1 cellular context compared by ENCODE assay signal in the genomic region with DNA sequence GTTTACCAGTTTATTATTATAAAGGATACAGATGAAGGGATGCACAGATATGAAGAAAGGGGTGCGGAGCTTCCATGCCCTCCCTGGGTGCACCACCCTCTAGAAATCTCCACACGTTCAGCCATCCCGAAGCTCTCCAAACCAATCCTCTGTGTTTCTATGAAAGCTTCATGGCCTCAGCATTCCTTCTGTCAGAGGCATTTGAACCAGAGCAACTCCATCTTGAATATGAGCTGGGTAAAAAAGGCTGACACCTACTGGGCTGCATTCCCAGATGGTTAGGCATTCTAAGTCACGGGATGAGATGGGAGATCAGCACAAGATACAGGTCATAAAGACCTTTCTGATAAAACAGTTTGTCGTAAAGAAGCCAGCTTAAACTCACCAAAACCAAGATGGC.
TF ChIP-seq lines count a peak whose summit lies in the region.

No MANE protein-coding gene starts in this region.

TF ChIP-seq in K562, 482 proteins besides CTCF, POLR2A, EP300 and RAD21 (continued from another document):
- TF ChIP-seq, protein P1, sequence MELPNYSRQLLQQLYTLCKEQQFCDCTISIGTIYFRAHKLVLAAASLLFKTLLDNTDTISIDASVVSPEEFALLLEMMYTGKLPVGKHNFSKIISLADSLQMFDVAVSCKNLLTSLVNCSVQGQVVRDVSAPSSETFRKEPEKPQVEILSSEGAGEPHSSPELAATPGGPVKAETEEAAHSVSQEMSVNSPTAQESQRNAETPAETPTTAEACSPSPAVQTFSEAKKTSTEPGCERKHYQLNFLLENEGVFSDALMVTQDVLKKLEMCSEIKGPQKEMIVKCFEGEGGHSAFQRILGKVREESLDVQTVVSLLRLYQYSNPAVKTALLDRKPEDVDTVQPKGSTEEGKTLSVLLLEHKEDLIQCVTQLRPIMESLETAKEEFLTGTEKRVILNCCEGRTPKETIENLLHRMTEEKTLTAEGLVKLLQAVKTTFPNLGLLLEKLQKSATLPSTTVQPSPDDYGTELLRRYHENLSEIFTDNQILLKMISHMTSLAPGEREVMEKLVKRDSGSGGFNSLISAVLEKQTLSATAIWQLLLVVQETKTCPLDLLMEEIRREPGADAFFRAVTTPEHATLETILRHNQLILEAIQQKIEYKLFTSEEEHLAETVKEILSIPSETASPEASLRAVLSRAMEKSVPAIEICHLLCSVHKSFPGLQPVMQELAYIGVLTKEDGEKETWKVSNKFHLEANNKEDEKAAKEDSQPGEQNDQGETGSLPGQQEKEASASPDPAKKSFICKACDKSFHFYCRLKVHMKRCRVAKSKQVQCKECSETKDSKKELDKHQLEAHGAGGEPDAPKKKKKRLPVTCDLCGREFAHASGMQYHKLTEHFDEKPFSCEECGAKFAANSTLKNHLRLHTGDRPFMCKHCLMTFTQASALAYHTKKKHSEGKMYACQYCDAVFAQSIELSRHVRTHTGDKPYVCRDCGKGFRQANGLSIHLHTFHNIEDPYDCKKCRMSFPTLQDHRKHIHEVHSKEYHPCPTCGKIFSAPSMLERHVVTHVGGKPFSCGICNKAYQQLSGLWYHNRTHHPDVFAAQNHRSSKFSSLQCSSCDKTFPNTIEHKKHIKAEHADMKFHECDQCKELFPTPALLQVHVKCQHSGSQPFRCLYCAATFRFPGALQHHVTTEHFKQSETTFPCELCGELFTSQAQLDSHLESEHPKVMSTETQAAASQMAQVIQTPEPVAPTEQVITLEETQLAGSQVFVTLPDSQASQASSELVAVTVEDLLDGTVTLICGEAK (IDR thresholded peaks at IDR 0.05), result no peak
- TF ChIP-seq, protein P1 (CRISPR knock-in tag; IDR thresholded peaks at IDR 0.05), result no peak
- TF ChIP-seq ESRRB (CRISPR knock-in tag; IDR thresholded peaks at IDR 0.05; ENCODE audit: borderline replicate concordance) (no peak), PHB2 (IDR thresholded peaks at IDR 0.05; ENCODE audit: low read depth) (no peak), GATA2 (CRISPR knock-in tag; IDR thresholded peaks at IDR 0.05) (no peak), SRF (CRISPR knock-in tag; IDR thresholded peaks at IDR 0.05) (no peak), MAFG (tag; conservative IDR thresholded peaks at IDR 0.05) (0 out of 2 replicates have a peak, but pooled peaks have one; percentile 40), MYC (IDR thresholded peaks at IDR 0.05; ENCODE audit: low read depth, low read length) (no peak), MYC (CRISPR knock-in tag; IDR thresholded peaks at IDR 0.05; ENCODE audit: borderline replicate concordance, low read depth) (peak; percentile 74; the same call in 1 of the 2 replicates), ZEB2 (IDR thresholded peaks at IDR 0.05) (no peak), SNRNP70 (optimal IDR thresholded peaks at IDR 0.05; ENCODE audit: low read depth, low read length) (no peak), ZC3H11A (IDR thresholded peaks at IDR 0.05; ENCODE audit: low read depth, low read length) (no peak), PHB (CRISPR knock-in tag; IDR thresholded peaks at IDR 0.05) (no peak), MYNN (IDR thresholded peaks at IDR 0.05) (no peak), MYNN (CRISPR knock-in tag; IDR thresholded peaks at IDR 0.05) (no peak), U2AF2 (optimal IDR thresholded peaks at IDR 0.05; ENCODE audit: low read depth, low read length) (no peak), CXXC5 (CRISPR knock-in tag; IDR thresholded peaks at IDR 0.05) (peak; percentile 88), POLR2AphosphoS2 (IDR thresholded peaks at IDR 0.05; ENCODE audit: low read length) (no peak), TCFL5 (CRISPR knock-in tag; conservative IDR thresholded peaks at IDR 0.05) (peak; percentile 80), ZNF77 (CRISPR knock-in tag; IDR thresholded peaks at IDR 0.05) (no peak), MTA3 (IDR thresholded peaks at IDR 0.05; ENCODE audit: borderline replicate concordance) (no peak), ZSCAN32 (CRISPR knock-in tag; IDR thresholded peaks at IDR 0.05) (no peak), TCF7 (IDR thresholded peaks at IDR 0.05; ENCODE audit: borderline replicate concordance) (no peak)
- TF ChIP-seq, protein P2, sequence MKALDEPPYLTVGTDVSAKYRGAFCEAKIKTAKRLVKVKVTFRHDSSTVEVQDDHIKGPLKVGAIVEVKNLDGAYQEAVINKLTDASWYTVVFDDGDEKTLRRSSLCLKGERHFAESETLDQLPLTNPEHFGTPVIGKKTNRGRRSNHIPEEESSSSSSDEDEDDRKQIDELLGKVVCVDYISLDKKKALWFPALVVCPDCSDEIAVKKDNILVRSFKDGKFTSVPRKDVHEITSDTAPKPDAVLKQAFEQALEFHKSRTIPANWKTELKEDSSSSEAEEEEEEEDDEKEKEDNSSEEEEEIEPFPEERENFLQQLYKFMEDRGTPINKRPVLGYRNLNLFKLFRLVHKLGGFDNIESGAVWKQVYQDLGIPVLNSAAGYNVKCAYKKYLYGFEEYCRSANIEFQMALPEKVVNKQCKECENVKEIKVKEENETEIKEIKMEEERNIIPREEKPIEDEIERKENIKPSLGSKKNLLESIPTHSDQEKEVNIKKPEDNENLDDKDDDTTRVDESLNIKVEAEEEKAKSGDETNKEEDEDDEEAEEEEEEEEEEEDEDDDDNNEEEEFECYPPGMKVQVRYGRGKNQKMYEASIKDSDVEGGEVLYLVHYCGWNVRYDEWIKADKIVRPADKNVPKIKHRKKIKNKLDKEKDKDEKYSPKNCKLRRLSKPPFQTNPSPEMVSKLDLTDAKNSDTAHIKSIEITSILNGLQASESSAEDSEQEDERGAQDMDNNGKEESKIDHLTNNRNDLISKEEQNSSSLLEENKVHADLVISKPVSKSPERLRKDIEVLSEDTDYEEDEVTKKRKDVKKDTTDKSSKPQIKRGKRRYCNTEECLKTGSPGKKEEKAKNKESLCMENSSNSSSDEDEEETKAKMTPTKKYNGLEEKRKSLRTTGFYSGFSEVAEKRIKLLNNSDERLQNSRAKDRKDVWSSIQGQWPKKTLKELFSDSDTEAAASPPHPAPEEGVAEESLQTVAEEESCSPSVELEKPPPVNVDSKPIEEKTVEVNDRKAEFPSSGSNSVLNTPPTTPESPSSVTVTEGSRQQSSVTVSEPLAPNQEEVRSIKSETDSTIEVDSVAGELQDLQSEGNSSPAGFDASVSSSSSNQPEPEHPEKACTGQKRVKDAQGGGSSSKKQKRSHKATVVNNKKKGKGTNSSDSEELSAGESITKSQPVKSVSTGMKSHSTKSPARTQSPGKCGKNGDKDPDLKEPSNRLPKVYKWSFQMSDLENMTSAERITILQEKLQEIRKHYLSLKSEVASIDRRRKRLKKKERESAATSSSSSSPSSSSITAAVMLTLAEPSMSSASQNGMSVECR (CRISPR knock-in tag; IDR thresholded peaks at IDR 0.05), result no peak
- TF ChIP-seq, protein P3, sequence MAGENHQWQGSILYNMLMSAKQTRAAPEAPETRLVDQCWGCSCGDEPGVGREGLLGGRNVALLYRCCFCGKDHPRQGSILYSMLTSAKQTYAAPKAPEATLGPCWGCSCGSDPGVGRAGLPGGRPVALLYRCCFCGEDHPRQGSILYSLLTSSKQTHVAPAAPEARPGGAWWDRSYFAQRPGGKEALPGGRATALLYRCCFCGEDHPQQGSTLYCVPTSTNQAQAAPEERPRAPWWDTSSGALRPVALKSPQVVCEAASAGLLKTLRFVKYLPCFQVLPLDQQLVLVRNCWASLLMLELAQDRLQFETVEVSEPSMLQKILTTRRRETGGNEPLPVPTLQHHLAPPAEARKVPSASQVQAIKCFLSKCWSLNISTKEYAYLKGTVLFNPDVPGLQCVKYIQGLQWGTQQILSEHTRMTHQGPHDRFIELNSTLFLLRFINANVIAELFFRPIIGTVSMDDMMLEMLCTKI (IDR thresholded peaks at IDR 0.05; ENCODE audit: partially characterized antibody), result no peak
- TF ChIP-seq, protein P4, sequence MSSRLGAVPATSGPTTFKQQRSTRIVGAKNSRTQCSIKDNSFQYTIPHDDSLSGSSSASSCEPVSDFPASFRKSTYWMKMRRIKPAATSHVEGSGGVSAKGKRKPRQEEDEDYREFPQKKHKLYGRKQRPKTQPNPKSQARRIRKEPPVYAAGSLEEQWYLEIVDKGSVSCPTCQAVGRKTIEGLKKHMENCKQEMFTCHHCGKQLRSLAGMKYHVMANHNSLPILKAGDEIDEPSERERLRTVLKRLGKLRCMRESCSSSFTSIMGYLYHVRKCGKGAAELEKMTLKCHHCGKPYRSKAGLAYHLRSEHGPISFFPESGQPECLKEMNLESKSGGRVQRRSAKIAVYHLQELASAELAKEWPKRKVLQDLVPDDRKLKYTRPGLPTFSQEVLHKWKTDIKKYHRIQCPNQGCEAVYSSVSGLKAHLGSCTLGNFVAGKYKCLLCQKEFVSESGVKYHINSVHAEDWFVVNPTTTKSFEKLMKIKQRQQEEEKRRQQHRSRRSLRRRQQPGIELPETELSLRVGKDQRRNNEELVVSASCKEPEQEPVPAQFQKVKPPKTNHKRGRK (tag; IDR thresholded peaks at IDR 0.05), result no peak
- TF ChIP-seq, protein P5, sequence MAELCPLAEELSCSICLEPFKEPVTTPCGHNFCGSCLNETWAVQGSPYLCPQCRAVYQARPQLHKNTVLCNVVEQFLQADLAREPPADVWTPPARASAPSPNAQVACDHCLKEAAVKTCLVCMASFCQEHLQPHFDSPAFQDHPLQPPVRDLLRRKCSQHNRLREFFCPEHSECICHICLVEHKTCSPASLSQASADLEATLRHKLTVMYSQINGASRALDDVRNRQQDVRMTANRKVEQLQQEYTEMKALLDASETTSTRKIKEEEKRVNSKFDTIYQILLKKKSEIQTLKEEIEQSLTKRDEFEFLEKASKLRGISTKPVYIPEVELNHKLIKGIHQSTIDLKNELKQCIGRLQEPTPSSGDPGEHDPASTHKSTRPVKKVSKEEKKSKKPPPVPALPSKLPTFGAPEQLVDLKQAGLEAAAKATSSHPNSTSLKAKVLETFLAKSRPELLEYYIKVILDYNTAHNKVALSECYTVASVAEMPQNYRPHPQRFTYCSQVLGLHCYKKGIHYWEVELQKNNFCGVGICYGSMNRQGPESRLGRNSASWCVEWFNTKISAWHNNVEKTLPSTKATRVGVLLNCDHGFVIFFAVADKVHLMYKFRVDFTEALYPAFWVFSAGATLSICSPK (IDR thresholded peaks at IDR 0.05; ENCODE audit: borderline replicate concordance), result no peak
- TF ChIP-seq, protein P6, sequence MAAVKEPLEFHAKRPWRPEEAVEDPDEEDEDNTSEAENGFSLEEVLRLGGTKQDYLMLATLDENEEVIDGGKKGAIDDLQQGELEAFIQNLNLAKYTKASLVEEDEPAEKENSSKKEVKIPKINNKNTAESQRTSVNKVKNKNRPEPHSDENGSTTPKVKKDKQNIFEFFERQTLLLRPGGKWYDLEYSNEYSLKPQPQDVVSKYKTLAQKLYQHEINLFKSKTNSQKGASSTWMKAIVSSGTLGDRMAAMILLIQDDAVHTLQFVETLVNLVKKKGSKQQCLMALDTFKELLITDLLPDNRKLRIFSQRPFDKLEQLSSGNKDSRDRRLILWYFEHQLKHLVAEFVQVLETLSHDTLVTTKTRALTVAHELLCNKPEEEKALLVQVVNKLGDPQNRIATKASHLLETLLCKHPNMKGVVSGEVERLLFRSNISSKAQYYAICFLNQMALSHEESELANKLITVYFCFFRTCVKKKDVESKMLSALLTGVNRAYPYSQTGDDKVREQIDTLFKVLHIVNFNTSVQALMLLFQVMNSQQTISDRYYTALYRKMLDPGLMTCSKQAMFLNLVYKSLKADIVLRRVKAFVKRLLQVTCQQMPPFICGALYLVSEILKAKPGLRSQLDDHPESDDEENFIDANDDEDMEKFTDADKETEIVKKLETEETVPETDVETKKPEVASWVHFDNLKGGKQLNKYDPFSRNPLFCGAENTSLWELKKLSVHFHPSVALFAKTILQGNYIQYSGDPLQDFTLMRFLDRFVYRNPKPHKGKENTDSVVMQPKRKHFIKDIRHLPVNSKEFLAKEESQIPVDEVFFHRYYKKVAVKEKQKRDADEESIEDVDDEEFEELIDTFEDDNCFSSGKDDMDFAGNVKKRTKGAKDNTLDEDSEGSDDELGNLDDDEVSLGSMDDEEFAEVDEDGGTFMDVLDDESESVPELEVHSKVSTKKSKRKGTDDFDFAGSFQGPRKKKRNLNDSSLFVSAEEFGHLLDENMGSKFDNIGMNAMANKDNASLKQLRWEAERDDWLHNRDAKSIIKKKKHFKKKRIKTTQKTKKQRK (IDR thresholded peaks at IDR 0.05; ENCODE audit: borderline replicate concordance, low read depth, low read length), result no peak
- TF ChIP-seq, protein P7, sequence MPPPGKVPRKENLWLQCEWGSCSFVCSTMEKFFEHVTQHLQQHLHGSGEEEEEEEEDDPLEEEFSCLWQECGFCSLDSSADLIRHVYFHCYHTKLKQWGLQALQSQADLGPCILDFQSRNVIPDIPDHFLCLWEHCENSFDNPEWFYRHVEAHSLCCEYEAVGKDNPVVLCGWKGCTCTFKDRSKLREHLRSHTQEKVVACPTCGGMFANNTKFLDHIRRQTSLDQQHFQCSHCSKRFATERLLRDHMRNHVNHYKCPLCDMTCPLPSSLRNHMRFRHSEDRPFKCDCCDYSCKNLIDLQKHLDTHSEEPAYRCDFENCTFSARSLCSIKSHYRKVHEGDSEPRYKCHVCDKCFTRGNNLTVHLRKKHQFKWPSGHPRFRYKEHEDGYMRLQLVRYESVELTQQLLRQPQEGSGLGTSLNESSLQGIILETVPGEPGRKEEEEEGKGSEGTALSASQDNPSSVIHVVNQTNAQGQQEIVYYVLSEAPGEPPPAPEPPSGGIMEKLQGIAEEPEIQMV (tag; conservative IDR thresholded peaks at IDR 0.05; ENCODE audit: low read depth), result peak; percentile 87
